In the genomic region with DNA sequence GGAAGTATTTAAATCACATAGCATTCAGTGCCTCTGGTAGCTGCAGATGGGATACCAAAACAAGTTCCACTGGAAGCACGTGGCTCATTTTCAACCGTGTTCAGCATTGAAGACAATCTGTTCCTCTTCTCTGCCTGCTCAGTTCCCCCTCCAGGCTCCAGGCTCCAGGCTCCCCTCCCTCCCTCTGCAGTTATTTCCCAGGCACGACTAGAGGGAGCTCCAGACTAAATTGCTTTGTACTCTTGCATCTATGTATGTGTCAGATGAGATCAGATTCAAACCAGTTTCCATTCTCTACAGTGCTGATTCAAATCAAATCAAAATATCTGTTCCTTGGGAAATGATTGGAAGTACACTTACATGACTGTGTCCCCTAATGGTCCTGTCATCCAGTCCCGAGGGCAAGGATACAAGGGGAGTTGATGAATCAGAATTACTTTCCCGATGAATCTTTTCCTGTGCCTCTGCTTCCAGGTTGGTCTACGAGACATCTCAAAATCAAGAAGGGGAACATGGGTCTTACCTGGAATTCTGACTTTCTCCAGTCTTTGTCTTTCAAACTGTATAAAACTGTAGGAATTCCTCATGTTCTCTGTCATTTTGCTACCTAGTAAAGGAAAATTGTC, we compare ENCODE assay signal across 7 cellular contexts.
DNase-seq lines count a peak whose midpoint lies in the region; ATAC-seq and TF ChIP-seq lines count a peak whose summit lies in the region.

No MANE protein-coding gene starts in this region.

- peak; percentile 12 for DNase-seq in HuH-7 (ENCODE audit: low spot score)
- no peak for DNase-seq in RWPE2 (ENCODE audit: low spot score)
- peak; percentile 25 for DNase-seq in renal cortical epithelial cell (ENCODE audit: low read depth)
- DNase-seq in NCI-H2227 treated with DMSO at 0.1 percent for 48 hours (lab: John Stamatoyannopoulos, UW): no peak
- DNase-seq in A172 (ENCODE audit: low spot score): no peak

- H3K9me3 ChIP-seq in RWPE2 (ENCODE audit: severe bottlenecking): no peaks in the 10 kb centered on the region
- no peaks in the 10 kb centered on the region for H3K9me3 ChIP-seq in gastroesophageal sphincter

- TF ChIP-seq CTCF in RWPE2 (IDR thresholded peaks at IDR 0.05; ENCODE audit: poor library complexity, severe bottlenecking) (peak; percentile 13), gastroesophageal sphincter (IDR thresholded peaks at IDR 0.05) (peak in 2 of 4 experiments; percentile 23 to 31)

- no peaks in the 10 kb centered on the region for H3K36me3 ChIP-seq in RWPE2 (ENCODE audit: low read depth)
- no peaks in the 10 kb centered on the region for H3K36me3 ChIP-seq in gastroesophageal sphincter

- TF ChIP-seq POLR2A in gastroesophageal sphincter (IDR thresholded peaks at IDR 0.05): no peak

- H3K27ac ChIP-seq in RWPE2 (ENCODE audit: poor library complexity, severe bottlenecking) (no peak overlapping the region), gastroesophageal sphincter (no peak overlapping the region)

- H3K4me1 ChIP-seq in RWPE2 (ENCODE audit: insufficient read depth, poor library complexity, severe bottlenecking) (no peaks in the 10 kb centered on the region), gastroesophageal sphincter (no peaks in the 10 kb centered on the region)

- no peak for TF ChIP-seq EP300 in gastroesophageal sphincter (IDR thresholded peaks at IDR 0.05)

- H3K4me3 ChIP-seq in RWPE2 (ENCODE audit: severe bottlenecking) (no peak overlapping the region), gastroesophageal sphincter (no peak overlapping the region)

- 0 out of 3 replicates have a peak, but pooled peaks have one; percentile 42 for ATAC-seq in RWPE2 (ENCODE audit: low read depth)
- ATAC-seq in gastroesophageal sphincter: peak; percentile 48
- ATAC-seq in GM21447 (IDR thresholded peaks at IDR 0.05; ENCODE audit: unreplicated experiment): no peak

- H3K27me3 ChIP-seq in RWPE2 (ENCODE audit: insufficient read depth, poor library complexity, severe bottlenecking) (no peaks in the 10 kb centered on the region), gastroesophageal sphincter (no peaks in the 10 kb centered on the region)

- 30 to 38% methylated on average over 6 of the region's 6 CpGs for WGBS in gastroesophageal sphincter (ENCODE audit: low coverage in 1 of 2), 2 donors

Comparison
In these comparisons a context has a peak if more than half of its experiments do, and no peak if none do; other contexts are left out.
1. DNase-seq: peak in HuH-7 (single experiment) and renal cortical epithelial cell (single experiment); none in RWPE2 (single experiment), NCI-H2227 treated with DMSO at 0.1 percent for 48 hours (single experiment) and A172 (single experiment).